In the genomic region with DNA sequence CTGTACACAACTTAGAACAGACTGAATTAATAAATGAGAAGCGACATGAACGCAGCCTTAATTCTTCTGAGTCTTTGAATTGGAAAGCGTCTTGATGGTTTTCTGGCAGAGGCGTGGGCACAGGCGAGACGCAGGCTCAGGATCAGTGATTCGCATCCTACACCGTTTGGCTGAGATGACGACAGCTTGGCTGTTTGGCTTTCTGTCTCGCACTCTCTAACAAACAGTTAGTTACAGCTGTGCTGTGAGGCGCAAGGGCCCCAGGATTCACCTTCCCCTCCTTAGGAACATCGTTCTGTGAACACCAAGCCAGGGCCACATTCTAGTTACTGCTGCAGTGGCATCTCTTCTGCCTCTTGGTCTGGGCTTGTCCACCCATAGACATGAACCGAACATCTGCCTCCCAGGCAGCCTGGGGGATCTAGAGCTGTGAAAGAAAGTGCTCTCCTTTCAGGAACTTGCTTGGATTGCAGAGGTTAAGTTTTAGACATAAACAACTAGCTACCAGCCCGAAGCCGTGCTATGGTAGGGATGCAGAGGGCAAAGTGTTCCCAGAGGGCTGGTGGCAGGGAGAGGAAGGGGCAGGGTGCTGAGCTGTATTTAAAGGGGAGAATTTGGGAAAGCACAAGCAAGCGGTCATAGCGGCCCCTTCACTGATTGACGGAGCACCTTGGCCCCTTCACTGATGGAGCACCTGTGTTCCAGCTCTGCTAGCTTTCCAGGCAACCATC, we compare ENCODE assay signal across 14 cellular contexts. TPM values are rescaled to one million over a fixed set of nuclear protein-coding genes. Genes with fewer than 3 reads are reported as not detected.
DNase-seq lines count a peak whose midpoint lies in the region; ATAC-seq, FAIRE-seq and TF ChIP-seq lines count a peak whose summit lies in the region.
"Had no signal": no experiment of that assay in that cellular context is flagged by ENCODE, and none has a peak within 500 bp of the region (broad histone marks: within the 10 kb centered on the region; RNA-seq: fewer than 3 reads in every experiment).

No MANE protein-coding gene starts in this region.

- no peak for TF ChIP-seq EP300 in HepG2 (IDR thresholded peaks at IDR 0.05; ENCODE audit: low read depth in 2 of 2, low read length in 2 of 2)
- TF ChIP-seq EP300 in HepG2 (CRISPR knock-in tag; IDR thresholded peaks at IDR 0.05; ENCODE audit: borderline replicate concordance): no peak
- no peak for TF ChIP-seq EP300 in esophagus muscularis mucosa (IDR thresholded peaks at IDR 0.05)

- H3K9me3 ChIP-seq in HepG2 (ENCODE audit: low read length): no peaks in the 10 kb centered on the region
- H3K9me3 ChIP-seq in right lobe of liver: no peaks in the 10 kb centered on the region
- H3K9me3 ChIP-seq in esophagus muscularis mucosa: no peaks in the 10 kb centered on the region
- no peaks in the 10 kb centered on the region for H3K9me3 ChIP-seq in psoas muscle
- H3K9me3 ChIP-seq in aorta (ENCODE audit: control insufficient read depth, low read length): no peaks in the 10 kb centered on the region
- H3K9me3 ChIP-seq: heart right ventricle had no signal

- H2AFZ ChIP-seq in HepG2 (ENCODE audit: low read length): no peak overlapping the region

- POLR2A ChIA-PET in HepG2 (lab: Yijun Ruan, JAX): no interaction called here

- no peak for FAIRE-seq in HepG2 (lab: Jason Lieb, UNC)
- FAIRE-seq: bronchial epithelial cell, D721Med had no signal

- CTCF ChIA-PET in HepG2 (lab: Yijun Ruan, JAX; ENCODE audit: low intra/inter-chr PET ratio, low total read pairs): no interaction called here

- in situ Hi-C loops in HepG2 (cut with HindIII; ENCODE audit: extremely low pct_ligation_motif_present, low pct_unique_long_range_greater_than_20kb): no loop called here

- no peak overlapping the region for H3K9ac ChIP-seq in HepG2 (ENCODE audit: insufficient read depth, low read depth, low read length)

- H3K4me2 ChIP-seq in HepG2 (ENCODE audit: low read depth, low read length): no peak overlapping the region

- no peaks in the 10 kb centered on the region for H4K20me1 ChIP-seq in HepG2 (ENCODE audit: insufficient read depth, low read length)

- intact Hi-C loops in HepG2 (cut with micrococcal nuclease; ENCODE audit: unreplicated experiment) (no loop called here), right lobe of liver (cut with DNase I) (no loop called here), esophagus muscularis mucosa (cut with DNase I) (loop anchor here (5.0 kb wide), 1 partner anchor 74 kb away; no protein-coding TSS in a partner anchor), psoas muscle (cut with DNase I) (no loop called here), aorta (cut with DNase I) (loop anchor here in 1 of 2 donors (5.0 kb wide), 1 partner anchor 74 kb away; no protein-coding TSS in a partner anchor)

- no peak for TF ChIP-seq RAD21 in HepG2 (CRISPR knock-in tag; IDR thresholded peaks at IDR 0.05)

- H3K27ac ChIP-seq in HepG2 (ENCODE audit: extremely low read length, insufficient read depth, low read length) (no peak overlapping the region), right lobe of liver (no peak overlapping the region), esophagus muscularis mucosa (replicated peaks in 1 of 4) (peak overlapping the region; percentile 50 to 77 (median 69)), psoas muscle (peak overlapping the region; percentile 23), aorta (ENCODE audit: low read depth in 1 of 2, low read length in 2 of 2) (peak overlapping the region; percentile 9 to 79)
- H3K27ac ChIP-seq: SK-N-MC had no signal

- DNase-seq in HepG2 (ENCODE audit: low spot score) (no peak), right lobe of liver (no peak), esophagus muscularis mucosa (ENCODE audit: extremely low spot score) (no peak), psoas muscle (no peak), aorta (no peak), NOMO-1 treated with dmso at 0.1 percent for 144 hours (lab: John Stamatoyannopoulos, UW; ENCODE audit: unreplicated experiment) (no peak)
- DNase-seq in effector CD8-positive, alpha-beta T cell (lab: John Stamatoyannopoulos, UW): no peak
- DNase-seq in stimulated activated CD4-positive, alpha-beta T cell treated with anti-CD3 and anti-CD28 coated beads, Interleukin-4, amount 100 ng/mL, for 24 hours: no peak
- DNase-seq: heart right ventricle, NCI-H2227 treated with DMSO at 0.1 percent for 48 hours had no signal

- H3K79me2 ChIP-seq in HepG2 (ENCODE audit: insufficient read depth, low read length): no peaks in the 10 kb centered on the region

- H3K4me1 ChIP-seq in HepG2 (ENCODE audit: insufficient read depth, low read length): peaks cover 13% of the 10 kb centered on the region
- H3K4me1 ChIP-seq in right lobe of liver: peaks cover 0 to 24% (median 11%) of the 10 kb centered on the region in 4 donors
- H3K4me1 ChIP-seq in esophagus muscularis mucosa: peaks cover 39 to 92% (median 85%) of the 10 kb centered on the region in 4 donors
- no peaks in the 10 kb centered on the region for H3K4me1 ChIP-seq in psoas muscle
- H3K4me1 ChIP-seq in aorta (ENCODE audit: control insufficient read depth in 1 of 2, insufficient read depth in 2 of 2, low read length in 2 of 2): peaks cover under 1 to 3% of the 10 kb centered on the region in 2 donors

- H3K4me3 ChIP-seq in HepG2 (replicated peaks in 1 of 3; ENCODE audit: insufficient read depth in 1 of 3, low read depth in 2 of 3, low read length in 3 of 3) (no peak overlapping the region), right lobe of liver (no peak overlapping the region), esophagus muscularis mucosa (no peak overlapping the region), psoas muscle (no peak overlapping the region), aorta (ENCODE audit: low read length in 2 of 2) (no peak overlapping the region)
- H3K4me3 ChIP-seq: heart right ventricle, SK-N-MC had no signal

- ATAC-seq in HepG2: no peak
- ATAC-seq in right lobe of liver: no peak
- no peak for ATAC-seq in psoas muscle
- no peak for ATAC-seq in aorta (ENCODE audit: low FRiP score)

- TF ChIP-seq POLR2A in HepG2 (IDR thresholded peaks at IDR 0.05; ENCODE audit: insufficient read depth in 1 of 2, low read depth in 2 of 2, low read length in 2 of 2): no peak
- no peak for TF ChIP-seq POLR2A in right lobe of liver (IDR thresholded peaks at IDR 0.05)
- TF ChIP-seq POLR2A in esophagus muscularis mucosa (IDR thresholded peaks at IDR 0.05; ENCODE audit: low read depth): no peak

- 94% methylated on average over 18 of the region's 18 CpGs for WGBS in HepG2 (ENCODE audit: low lambda C conversion rate)
- 77% methylated on average over 6 of the region's 18 CpGs for WGBS in right lobe of liver (ENCODE audit: insufficient coverage, low coverage, low lambda C conversion rate, missing lambda C conversion rate)
- WGBS in esophagus muscularis mucosa: 74% methylated on average over 18 of the region's 18 CpGs
- WGBS in psoas muscle, 3 donors: 86 to 91% (median 91%) methylated on average over 18 of the region's 18 CpGs
- 31 to 32% methylated on average over 18 of the region's 18 CpGs for WGBS in aorta, 2 donors

- no TSS peak for BruUV-seq in HepG2 (replicated peaks; lab: Mats Ljungman, UMichigan)

- H3K36me3 ChIP-seq in HepG2 (replicated peaks in 1 of 2; ENCODE audit: control insufficient read depth in 1 of 2, insufficient read depth in 2 of 2, low read length in 2 of 2) (peaks cover 6 to 12% of the 10 kb centered on the region in 2 experiments; a peak in 3 of 5 replicates), right lobe of liver (peaks cover 0 to 11% (median 0%) of the 10 kb centered on the region in 4 donors), esophagus muscularis mucosa (peaks cover 27 to 51% (median 43%) of the 10 kb centered on the region in 4 donors), psoas muscle (ENCODE audit: insufficient read depth in 1 of 2, low read depth in 1 of 2) (peaks cover 0 to 51% of the 10 kb centered on the region in 2 donors), aorta (ENCODE audit: control insufficient read depth in 1 of 2, insufficient read depth in 2 of 2, low read length in 1 of 2) (peaks cover 0 to 2% of the 10 kb centered on the region in 2 donors)

- no peaks in the 10 kb centered on the region for H3K27me3 ChIP-seq in HepG2 (ENCODE audit: control insufficient read depth in 1 of 2, insufficient read depth in 2 of 2, low read length in 2 of 2)
- H3K27me3 ChIP-seq in right lobe of liver: no peaks in the 10 kb centered on the region
- H3K27me3 ChIP-seq in esophagus muscularis mucosa: no peaks in the 10 kb centered on the region
- H3K27me3 ChIP-seq in psoas muscle (ENCODE audit: insufficient read depth in 3 of 3, low read length in 2 of 3): no peaks in the 10 kb centered on the region
- no peaks in the 10 kb centered on the region for H3K27me3 ChIP-seq in aorta (ENCODE audit: control insufficient read depth in 1 of 2, insufficient read depth in 2 of 2, low read length in 1 of 2)
- H3K27me3 ChIP-seq: heart right ventricle had no signal

- no peak for TF ChIP-seq CTCF in HepG2 (CRISPR knock-in tag; IDR thresholded peaks at IDR 0.05)
- TF ChIP-seq CTCF in right lobe of liver (IDR thresholded peaks at IDR 0.05): no peak
- no peak for TF ChIP-seq CTCF in esophagus muscularis mucosa (IDR thresholded peaks at IDR 0.05)
- no peak for TF ChIP-seq CTCF in psoas muscle (IDR thresholded peaks at IDR 0.05)

RNA-seq across cellular contexts. Expression of a gene that starts 49.6 kb away (rescaled TPM):
- not detected in 2 replicates for total RNA-seq in HepG2 (2016; rRNA removed; fragmentation: Illumina TruSeq; extraction: Trizol)
- not detected in 2 replicates for total RNA-seq in HepG2 (2016; cell fraction: cytosol; rRNA removed; fragmentation: Illumina TruSeq; extraction: Trizol; ENCODE audit: low read depth)
- total RNA-seq in HepG2 (2016; cell fraction: insoluble cytoplasmic fraction; rRNA removed; fragmentation: Illumina TruSeq; extraction: Trizol): not detected in 2 replicates
- total RNA-seq in HepG2 (2016; cell fraction: membrane; rRNA removed; fragmentation: Illumina TruSeq; extraction: Trizol): not detected in 2 replicates
- not detected in 2 replicates for total RNA-seq in HepG2 (2016; cell fraction: nucleus; rRNA removed; fragmentation: Illumina TruSeq; extraction: Trizol)
- polyA plus RNA-seq in HepG2 (2011; rRNA removed): 0.04 TPM in 1 of 2 replicates, not detected in the other
- polyA plus RNA-seq in HepG2 (2011; cell fraction: cytosol; rRNA removed): not detected in 2 replicates
- not detected in 2 replicates for polyA plus RNA-seq in HepG2 (2011; cell fraction: nucleus; rRNA removed)
- polyA plus RNA-seq in HepG2 (2012): not detected in 2 replicates
- polyA plus RNA-seq in HepG2 (2016; cell fraction: cytosol; fragmentation: Illumina TruSeq; extraction: Trizol; ENCODE audit: low read depth): not detected in 2 replicates
- not detected in 2 replicates for polyA plus RNA-seq in HepG2 (2016; cell fraction: insoluble cytoplasmic fraction; fragmentation: Illumina TruSeq; extraction: Trizol; ENCODE audit: low read depth)
- polyA plus RNA-seq in HepG2 (2016; cell fraction: membrane; fragmentation: Illumina TruSeq; extraction: Trizol; ENCODE audit: low read depth): not detected in 2 replicates
- polyA plus RNA-seq in HepG2 (2016; cell fraction: nucleus; fragmentation: Illumina TruSeq; extraction: Trizol; ENCODE audit: insufficient read depth, low read depth): not detected in 2 replicates
- polyA minus RNA-seq in HepG2 (2011; rRNA and poly(A)+ RNA removed; ENCODE audit: low replicate concordance): not detected in 2 replicates
- polyA minus RNA-seq in HepG2 (2011; cell fraction: cytosol; rRNA and poly(A)+ RNA removed): not detected in 2 replicates
- polyA minus RNA-seq in HepG2 (2011; cell fraction: nucleus; rRNA and poly(A)+ RNA removed): not detected in 2 replicates
- total RNA-seq in right lobe of liver: under 1 TPM in 1 of 6 experiments, not detected in 5; 0.31 TPM
- total RNA-seq in esophagus muscularis mucosa: 1 to 10 TPM in 1 of 4 donors, under 1 TPM in 2, not detected in 1; 0.75 to 1.1 (median 0.83) TPM
- not detected for total RNA-seq in psoas muscle
- polyA plus RNA-seq in psoas muscle: under 1 TPM in 1 of 3 donors, not detected in 2; 0.08 TPM
- under 1 TPM in 1 of 2 donors, not detected in 1; 0.36 TPM for total RNA-seq in aorta
- not detected for polyA plus RNA-seq in aorta
- total RNA-seq: bronchial epithelial cell, heart right ventricle had no signal
- polyA plus RNA-seq: IgD-negative memory B cell had no signal

Comparison
In these comparisons a context has a peak if more than half of its experiments do, and no peak if none do; other contexts are left out.
1. H3K27ac ChIP-seq: peak in esophagus muscularis mucosa (4 of 4), psoas muscle (single experiment) and aorta (2 of 2); none in HepG2 (single experiment) and right lobe of liver (0 of 3).